ENCODE assay signal across 16 cellular contexts in the genomic region with DNA sequence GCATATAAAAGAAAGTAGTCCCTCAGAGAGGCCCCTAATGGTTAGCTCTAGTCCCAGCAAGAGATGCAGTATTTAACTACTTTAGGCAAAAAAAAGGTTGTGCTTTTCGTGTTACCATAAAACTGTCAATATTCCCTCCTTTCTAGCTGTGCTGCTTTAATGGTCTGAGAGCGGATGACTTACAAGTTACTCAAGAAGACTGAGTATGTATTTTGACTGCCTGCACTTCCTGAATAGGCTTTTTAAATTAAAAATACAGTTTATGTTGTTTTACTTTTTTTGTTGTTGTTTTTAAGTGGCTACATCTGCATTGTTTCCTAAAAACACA.
DNase-seq lines count a peak whose midpoint lies in the region; ATAC-seq and TF ChIP-seq lines count a peak whose summit lies in the region.
"Had no signal": no experiment of that assay in that cellular context is flagged by ENCODE, and none has a peak within 500 bp of the region (broad histone marks: within the 10 kb centered on the region; RNA-seq: fewer than 3 reads in every experiment).

No MANE protein-coding gene starts in this region.

- H3K4me3 Mint-ChIP-seq in WTC11 (no peak overlapping the region), nephron (no peak overlapping the region)
- H3K4me3 Mint-ChIP-seq: CD4-positive, alpha-beta memory T cell; GM23338; H9 had no signal

- CTCF ChIA-PET in HEK293T (lab: Yijun Ruan, JAX) (no interaction called here), WTC11 (lab: Charles Lee) (interaction anchor here (2.0 kb wide), 1 partner anchor 185 kb away, joined by 5 read pairs; no protein-coding TSS in a partner anchor)

- H3K36me3 Mint-ChIP-seq in WTC11 (no peaks in the 10 kb centered on the region), nephron (ENCODE audit: low read depth) (no peaks in the 10 kb centered on the region)
- no peaks in the 10 kb centered on the region for H3K36me3 Mint-ChIP-seq in activated naive CD4-positive, alpha-beta T cell treated with anti-CD3 and anti-CD28 coated beads, Interleukin-2, amount 50 U/mL, for 72 hours

- intact Hi-C loops in uterus (cut with DNase I; ENCODE audit: low total_unique reads): no loop called here

- POLR2A ChIA-PET in HEK293T (lab: Yijun Ruan, JAX): no interaction called here
- POLR2A ChIA-PET in WTC11 (lab: Charles Lee): interaction anchor here (0.6 to 0.7 kb wide), 2 partner anchors 7 to 185 kb away, joined by 5 read pairs; no protein-coding TSS in a partner anchor

- peak overlapping the region; percentile 12; the same call in 1 of the 2 replicates for H3K27ac Mint-ChIP-seq in WTC11
- H3K27ac Mint-ChIP-seq in nephron: peak overlapping the region; percentile 20 to 81 (median 36)
- H3K27ac Mint-ChIP-seq in activated naive CD4-positive, alpha-beta T cell treated with anti-CD3 and anti-CD28 coated beads, Interleukin-2, amount 50 U/mL, for 72 hours: no peak overlapping the region
- H3K27ac Mint-ChIP-seq: CD4-positive, alpha-beta memory T cell; GM23338 had no signal

- H3K27me3 Mint-ChIP-seq in WTC11 (ENCODE audit: low read depth) (no peaks in the 10 kb centered on the region), nephron (ENCODE audit: low read depth) (no peaks in the 10 kb centered on the region)

- H3K9me3 ChIP-seq in uterus: no peaks in the 10 kb centered on the region

- H3K4me1 ChIP-seq in uterus: peaks cover 0 to 21% of the 10 kb centered on the region in 2 donors

- H3K4me1 Mint-ChIP-seq in WTC11 (peaks cover 54% of the 10 kb centered on the region), nephron (peaks cover 46% of the 10 kb centered on the region)
- H3K4me1 Mint-ChIP-seq: CD4-positive, alpha-beta memory T cell had no signal

- no peaks in the 10 kb centered on the region for H3K36me3 ChIP-seq in uterus

- H3K4me3 ChIP-seq in uterus: no peak overlapping the region
- H3K4me3 ChIP-seq: GM23338 had no signal

- no peak for TF ChIP-seq CTCF in WTC11 (IDR thresholded peaks at IDR 0.05)
- no peak for TF ChIP-seq CTCF in nephron (IDR thresholded peaks at IDR 0.05; ENCODE audit: unreplicated experiment in 3 of 3)
- no peak for TF ChIP-seq CTCF in uterus (IDR thresholded peaks at IDR 0.05)

- H3K9me3 Mint-ChIP-seq in WTC11 (no peaks in the 10 kb centered on the region), nephron (no peaks in the 10 kb centered on the region)
- no peaks in the 10 kb centered on the region for H3K9me3 Mint-ChIP-seq in activated naive CD4-positive, alpha-beta T cell treated with anti-CD3 and anti-CD28 coated beads, Interleukin-2, amount 50 U/mL, for 72 hours
- H3K9me3 Mint-ChIP-seq: GM23338, H9 had no signal

- TF ChIP-seq POLR2A in uterus (IDR thresholded peaks at IDR 0.05): no peak

- DNase-seq in HEK293T (ENCODE audit: extremely low spot score) (no peak), WTC11 (ENCODE audit: low spot score) (no peak), uterus (no peak), NCI-H187 (lab: John Stamatoyannopoulos, UW) (no peak)
- no peak for DNase-seq in activated naive CD4-positive, alpha-beta T cell treated with anti-CD3 and anti-CD28 coated beads, Interleukin-2, amount 50 U/mL, for 72 hours (ENCODE audit: low spot score in 2 of 2)
- DNase-seq: C1 segment of cervical spinal cord; Calu3; CD4-positive, alpha-beta memory T cell; COR-L47; DMS53; DMS79 treated with DMSO at 0.1 percent for 48 hours; GF-D8; H9 had no signal

- H3K27me3 ChIP-seq in uterus: no peaks in the 10 kb centered on the region

- H3K27ac ChIP-seq in uterus: no peak overlapping the region

- no peak for ATAC-seq in WTC11
- no peak for ATAC-seq in activated naive CD4-positive, alpha-beta T cell treated with anti-CD3 and anti-CD28 coated beads, Interleukin-2, amount 50 U/mL, for 72 hours
- ATAC-seq: GM23338, HCT116 had no signal

TF ChIP-seq in HEK293T, 16 proteins besides CTCF, POLR2A, EP300 and RAD21:
- TF ChIP-seq, protein P1, sequence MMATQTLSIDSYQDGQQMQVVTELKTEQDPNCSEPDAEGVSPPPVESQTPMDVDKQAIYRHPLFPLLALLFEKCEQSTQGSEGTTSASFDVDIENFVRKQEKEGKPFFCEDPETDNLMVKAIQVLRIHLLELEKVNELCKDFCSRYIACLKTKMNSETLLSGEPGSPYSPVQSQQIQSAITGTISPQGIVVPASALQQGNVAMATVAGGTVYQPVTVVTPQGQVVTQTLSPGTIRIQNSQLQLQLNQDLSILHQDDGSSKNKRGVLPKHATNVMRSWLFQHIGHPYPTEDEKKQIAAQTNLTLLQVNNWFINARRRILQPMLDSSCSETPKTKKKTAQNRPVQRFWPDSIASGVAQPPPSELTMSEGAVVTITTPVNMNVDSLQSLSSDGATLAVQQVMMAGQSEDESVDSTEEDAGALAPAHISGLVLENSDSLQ (IDR thresholded peaks at IDR 0.05): peak; percentile 76
- TF ChIP-seq ELF4 (IDR thresholded peaks at IDR 0.05): no peak
TF ChIP-seq in HEK293T: peak in this region for 1.

TF ChIP-seq in WTC11, 78 proteins besides CTCF, POLR2A, EP300 and RAD21:
- TF ChIP-seq, protein P2, sequence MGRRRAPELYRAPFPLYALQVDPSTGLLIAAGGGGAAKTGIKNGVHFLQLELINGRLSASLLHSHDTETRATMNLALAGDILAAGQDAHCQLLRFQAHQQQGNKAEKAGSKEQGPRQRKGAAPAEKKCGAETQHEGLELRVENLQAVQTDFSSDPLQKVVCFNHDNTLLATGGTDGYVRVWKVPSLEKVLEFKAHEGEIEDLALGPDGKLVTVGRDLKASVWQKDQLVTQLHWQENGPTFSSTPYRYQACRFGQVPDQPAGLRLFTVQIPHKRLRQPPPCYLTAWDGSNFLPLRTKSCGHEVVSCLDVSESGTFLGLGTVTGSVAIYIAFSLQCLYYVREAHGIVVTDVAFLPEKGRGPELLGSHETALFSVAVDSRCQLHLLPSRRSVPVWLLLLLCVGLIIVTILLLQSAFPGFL (CRISPR knock-in tag; IDR thresholded peaks at IDR 0.05; ENCODE audit: borderline replicate concordance): no peak
- TF ChIP-seq NFE2L1 (CRISPR knock-in tag; IDR thresholded peaks at IDR 0.05) (no peak), FOXK1 (CRISPR knock-in tag; IDR thresholded peaks at IDR 0.05) (no peak)
- TF ChIP-seq, protein P3, sequence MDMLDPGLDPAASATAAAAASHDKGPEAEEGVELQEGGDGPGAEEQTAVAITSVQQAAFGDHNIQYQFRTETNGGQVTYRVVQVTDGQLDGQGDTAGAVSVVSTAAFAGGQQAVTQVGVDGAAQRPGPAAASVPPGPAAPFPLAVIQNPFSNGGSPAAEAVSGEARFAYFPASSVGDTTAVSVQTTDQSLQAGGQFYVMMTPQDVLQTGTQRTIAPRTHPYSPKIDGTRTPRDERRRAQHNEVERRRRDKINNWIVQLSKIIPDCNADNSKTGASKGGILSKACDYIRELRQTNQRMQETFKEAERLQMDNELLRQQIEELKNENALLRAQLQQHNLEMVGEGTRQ (CRISPR knock-in tag; IDR thresholded peaks at IDR 0.05): no peak
TF ChIP-seq in WTC11: peak in this region for 0.

Comparison
In these comparisons a context has a peak if more than half of its experiments do, and no peak if none do; other contexts are left out.
1. H3K27ac Mint-ChIP-seq: peak in WTC11 (single experiment) and nephron (3 of 3); none in activated naive CD4-positive, alpha-beta T cell treated with anti-CD3 and anti-CD28 coated beads, Interleukin-2, amount 50 U/mL, for 72 hours (0 of 2).